ENCODE assay signal across 15 cellular contexts in the genomic region with DNA sequence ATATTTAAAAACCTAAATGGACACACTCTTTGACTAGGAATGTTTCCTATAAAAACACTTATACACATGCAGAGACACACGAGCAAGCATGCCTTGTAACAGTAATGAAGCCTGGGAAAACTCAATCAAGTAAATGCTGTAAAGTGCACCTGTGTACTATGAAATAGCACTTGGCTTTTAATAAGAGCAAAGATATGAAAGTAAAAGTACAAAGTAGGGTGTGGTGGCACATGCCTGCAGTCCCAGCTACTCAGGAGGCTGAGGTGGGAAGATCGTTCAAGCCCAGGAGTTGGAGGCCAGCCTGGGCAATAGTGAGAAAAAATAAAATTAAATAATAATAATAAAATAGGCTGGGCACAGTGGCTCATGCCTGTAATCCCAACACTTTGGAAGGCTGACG.
"Had no signal": no experiment of that assay in that cellular context is flagged by ENCODE, and none has a peak within 500 bp of the region (broad histone marks: within the 10 kb centered on the region; RNA-seq: fewer than 3 reads in every experiment).

No MANE protein-coding gene starts in this region.

- H3K27ac Mint-ChIP-seq: activated naive CD8-positive, alpha-beta T cell treated with anti-CD3 and anti-CD28 coated beads, Interleukin-2, amount 50 U/mL, for 24 hours; stimulated activated effector memory CD8-positive, alpha-beta T cell treated with anti-CD3 and anti-CD28 coated beads, Interleukin-12 subunit alpha, Interleukin-12 subunit beta, amount 100 ng/mL, for 72 hours; type B pancreatic cell had no signal

- H3K36me3 ChIP-seq: ascending aorta, esophagus squamous epithelium had no signal

- H3K4me3 Mint-ChIP-seq: activated naive CD8-positive, alpha-beta T cell treated with anti-CD3 and anti-CD28 coated beads, Interleukin-2, amount 50 U/mL, for 24 hours; naive thymus-derived CD8-positive, alpha-beta T cell; stimulated activated effector memory CD8-positive, alpha-beta T cell treated with anti-CD3 and anti-CD28 coated beads, Interleukin-12 subunit alpha, Interleukin-12 subunit beta, amount 100 ng/mL, for 72 hours; type B pancreatic cell had no signal

- H3K9me3 Mint-ChIP-seq: activated naive CD8-positive, alpha-beta T cell treated with anti-CD3 and anti-CD28 coated beads, Interleukin-2, amount 50 U/mL, for 24 hours; naive thymus-derived CD8-positive, alpha-beta T cell; stimulated activated effector memory CD8-positive, alpha-beta T cell treated with anti-CD3 and anti-CD28 coated beads, Interleukin-12 subunit alpha, Interleukin-12 subunit beta, amount 100 ng/mL, for 72 hours; type B pancreatic cell had no signal

- H3K9me3 ChIP-seq: ascending aorta, esophagus squamous epithelium had no signal

- H3K27ac ChIP-seq: ascending aorta, esophagus squamous epithelium had no signal

- H3K27me3 ChIP-seq: ascending aorta, esophagus squamous epithelium had no signal

- ATAC-seq: left cardiac atrium; naive thymus-derived CD8-positive, alpha-beta T cell; right cardiac atrium; stimulated activated effector memory CD8-positive, alpha-beta T cell treated with anti-CD3 and anti-CD28 coated beads, Interleukin-12 subunit alpha, Interleukin-12 subunit beta, amount 100 ng/mL, for 72 hours had no signal

- H3K36me3 Mint-ChIP-seq: naive thymus-derived CD8-positive, alpha-beta T cell; stimulated activated effector memory CD8-positive, alpha-beta T cell treated with anti-CD3 and anti-CD28 coated beads, Interleukin-12 subunit alpha, Interleukin-12 subunit beta, amount 100 ng/mL, for 72 hours; type B pancreatic cell had no signal

- H3K4me3 ChIP-seq: ascending aorta, esophagus squamous epithelium, smooth muscle cell had no signal

- H3K27me3 Mint-ChIP-seq: activated naive CD8-positive, alpha-beta T cell treated with anti-CD3 and anti-CD28 coated beads, Interleukin-2, amount 50 U/mL, for 24 hours; naive thymus-derived CD8-positive, alpha-beta T cell; type B pancreatic cell had no signal

- DNase-seq: activated naive CD8-positive, alpha-beta T cell treated with anti-CD3 and anti-CD28 coated beads, Interleukin-2, amount 50 U/mL, for 24 hours; activated T-cell treated with anti-CD3 and anti-CD28 coated beads, Interleukin-2, amount 50 U/mL, for 1 hour; esophagus squamous epithelium; foreskin fibroblast; head of caudate nucleus; left cardiac atrium; mammary epithelial cell; naive thymus-derived CD8-positive, alpha-beta T cell; right cardiac atrium; substantia nigra; T-helper 9 cell had no signal
